In genomic region chr9:124941689-124942561, GRCh38 we compare ENCODE assay signal across 2 cellular contexts.
TF ChIP-seq lines count a peak whose summit lies in the region.

No MANE protein-coding gene starts in this region.

TF ChIP-seq in HCT116, 20 proteins besides CTCF, POLR2A, EP300 and RAD21:
- TF ChIP-seq JUND (IDR thresholded peaks at IDR 0.05) (no peak), POLR2AphosphoS5 (IDR thresholded peaks at IDR 0.05; ENCODE audit: low read depth, low read length) (no peak), ZFX (IDR thresholded peaks at IDR 0.05) (no peak), EZH2 (IDR thresholded peaks at IDR 0.05) (no peak), CEBPB (IDR thresholded peaks at IDR 0.05; ENCODE audit: low read depth) (no peak), CBX3 (IDR thresholded peaks at IDR 0.05; ENCODE audit: low read depth) (no peak), SRF (IDR thresholded peaks at IDR 0.05; ENCODE audit: low read depth) (no peak)
- TF ChIP-seq, protein P1, sequence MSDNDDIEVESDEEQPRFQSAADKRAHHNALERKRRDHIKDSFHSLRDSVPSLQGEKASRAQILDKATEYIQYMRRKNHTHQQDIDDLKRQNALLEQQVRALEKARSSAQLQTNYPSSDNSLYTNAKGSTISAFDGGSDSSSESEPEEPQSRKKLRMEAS (IDR thresholded peaks at IDR 0.05), result no peak

TF ChIP-seq in H1, 55 proteins besides CTCF, POLR2A, EP300 and RAD21:
- TF ChIP-seq SIN3A (conservative IDR thresholded peaks at IDR 0.05 in 1 of 2, IDR thresholded peaks at IDR 0.05 in 1 of 2; ENCODE audit: low read depth in 1 of 2, low read length in 2 of 2), result peak in 1 of 2 experiments; percentile 4; a peak in 1 of 4 replicates
- no peak for TF ChIP-seq HDAC6 (IDR thresholded peaks at IDR 0.05; ENCODE audit: low read depth, low read length)
- TF ChIP-seq, protein P1 (IDR thresholded peaks at IDR 0.05), result no peak
- no peak for TF ChIP-seq GTF2F1 (IDR thresholded peaks at IDR 0.05; ENCODE audit: borderline replicate concordance, low read depth, low read length)
- no peak for TF ChIP-seq NRF1 (IDR thresholded peaks at IDR 0.05; ENCODE audit: low read depth, low read length)
TF ChIP-seq in H1: peak in this region for 1.
